Comparison of ENCODE assay signal across 8 cellular contexts in the genomic region with DNA sequence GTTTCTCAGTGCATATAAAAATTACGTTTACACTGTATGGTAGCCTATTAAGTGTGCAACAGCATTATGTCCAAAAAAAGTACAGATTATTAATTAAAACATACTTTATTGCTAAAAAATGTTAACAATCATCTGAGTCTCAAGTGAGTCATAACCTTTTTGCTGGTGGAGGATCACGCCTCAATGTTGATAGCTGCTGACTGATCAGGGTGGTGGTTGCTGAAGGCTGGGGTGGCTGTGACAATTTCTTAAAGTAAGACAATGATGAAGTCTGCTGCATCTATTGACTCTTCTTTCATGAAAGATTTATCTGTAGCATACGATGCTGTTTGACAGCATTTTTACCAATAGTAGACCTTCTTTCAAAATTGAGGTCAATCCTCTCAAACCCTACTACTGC.
"Had no signal": no experiment of that assay in that cellular context is flagged by ENCODE, and none has a peak within 500 bp of the region (broad histone marks: within the 10 kb centered on the region; RNA-seq: fewer than 3 reads in every experiment).

No MANE protein-coding gene starts in this region.

- H3K27ac Mint-ChIP-seq: GM23338 had no signal

- H2AFZ ChIP-seq: GM23338 had no signal

- H3K9me3 Mint-ChIP-seq: GM23338 had no signal

- H3K4me3 ChIP-seq: GM23338, HAP-1, K562 had no signal

- H3K36me3 ChIP-seq: HAP-1 had no signal

- H3K4me2 ChIP-seq: GM23338 had no signal

- H3K4me3 Mint-ChIP-seq: GM23338 had no signal

- H3K27ac ChIP-seq: HL-60 had no signal

- DNase-seq: H7, KG1 had no signal

- ATAC-seq: GM23338, HepG2, K562 had no signal

- FAIRE-seq: H1 had no signal

- H3K9me3 ChIP-seq: HAP-1 had no signal

- H3K4me1 ChIP-seq: HAP-1 had no signal
